Comparison of ENCODE assay signal across 13 cellular contexts in the genomic region with DNA sequence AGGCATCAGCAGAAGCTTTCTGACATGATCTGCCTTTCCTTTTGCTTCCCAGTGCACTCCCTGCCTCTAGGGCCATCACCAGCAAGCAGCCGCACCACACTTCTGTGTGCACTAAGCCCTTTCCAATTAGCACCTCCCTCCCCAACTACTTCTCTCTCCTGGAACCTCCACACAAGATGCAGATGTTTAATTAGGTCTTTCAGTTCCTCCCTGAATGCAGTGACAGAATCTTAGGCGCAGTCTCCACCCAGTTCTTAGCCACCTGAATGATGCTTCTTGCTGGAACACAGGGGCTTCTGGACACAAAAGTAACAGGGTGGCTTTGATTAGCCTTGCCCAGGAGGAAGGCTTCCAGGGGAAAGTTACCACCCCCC. TPM values are rescaled to one million over a fixed set of nuclear protein-coding genes. Genes with fewer than 3 reads are reported as not detected.
A peak's percentile ranks its signal among the peaks of the same experiment; 100 is the strongest.
DNase-seq lines count a peak whose midpoint lies in the region; ATAC-seq, FAIRE-seq and TF ChIP-seq lines count a peak whose summit lies in the region.
"Had no signal": no experiment of that assay in that cellular context is flagged by ENCODE, and none has a peak within 500 bp of the region (broad histone marks: within the 10 kb centered on the region; RNA-seq: fewer than 3 reads in every experiment).

No MANE protein-coding gene starts in this region.

- H3K27ac Mint-ChIP-seq in WTC11 (no peak overlapping the region), natural killer cell (no peak overlapping the region), nephron progenitor cell (no peak overlapping the region)
- H3K27ac Mint-ChIP-seq: activated CD4-positive, alpha-beta memory T cell treated with anti-CD3 and anti-CD28 coated beads, Interleukin-2, amount 10 ng/mL, durations not matched to agents 7 days and 5 days had no signal

- CTCF ChIA-PET in WTC11 (lab: Charles Lee) = interaction anchor here (2.9 kb wide), 1 partner anchor 62 kb away, joined by 14 read pairs; no protein-coding TSS in a partner anchor

- no peak overlapping the region for H3K4me3 Mint-ChIP-seq in WTC11
- no peak overlapping the region for H3K4me3 Mint-ChIP-seq in natural killer cell
- no peak overlapping the region for H3K4me3 Mint-ChIP-seq in nephron progenitor cell
- H3K4me3 Mint-ChIP-seq: activated CD4-positive, alpha-beta memory T cell treated with anti-CD3 and anti-CD28 coated beads, Interleukin-2, amount 10 ng/mL, durations not matched to agents 7 days and 5 days; CD4-positive, alpha-beta memory T cell had no signal

- peak; percentile 88 for FAIRE-seq in GM12891 (lab: Jason Lieb, UNC)
- FAIRE-seq: RCC 7860 had no signal

- no peaks in the 10 kb centered on the region for H3K9me3 ChIP-seq in lower lobe of right lung

- no peak overlapping the region for H3K4me3 ChIP-seq in lower lobe of right lung

- H3K27ac ChIP-seq in lower lobe of right lung = no peak overlapping the region
- H3K27ac ChIP-seq: brain microvascular endothelial cell had no signal

- intact Hi-C loops in natural killer cell (cut with micrococcal nuclease) = no loop called here
- intact Hi-C loops in lower lobe of right lung (cut with DNase I) = no loop called here

- no peaks in the 10 kb centered on the region for H3K27me3 Mint-ChIP-seq in WTC11 (ENCODE audit: low read depth)
- no peaks in the 10 kb centered on the region for H3K27me3 Mint-ChIP-seq in natural killer cell (ENCODE audit: low read depth in 2 of 2)
- H3K27me3 Mint-ChIP-seq in nephron progenitor cell (ENCODE audit: low read depth, poor library complexity) = no peaks in the 10 kb centered on the region
- H3K27me3 Mint-ChIP-seq: activated CD4-positive, alpha-beta memory T cell treated with anti-CD3 and anti-CD28 coated beads, Interleukin-2, amount 10 ng/mL, durations not matched to agents 7 days and 5 days; CD4-positive, alpha-beta memory T cell had no signal

- H3K36me3 Mint-ChIP-seq in WTC11 (peaks cover 5% of the 10 kb centered on the region; the same call in 1 of the 2 replicates), natural killer cell (no peaks in the 10 kb centered on the region), nephron progenitor cell (ENCODE audit: low read depth) (peaks cover 25% of the 10 kb centered on the region)

- H3K9me3 Mint-ChIP-seq in WTC11 (no peaks in the 10 kb centered on the region), natural killer cell (no peaks in the 10 kb centered on the region), nephron progenitor cell (no peaks in the 10 kb centered on the region)
- H3K9me3 Mint-ChIP-seq: activated CD4-positive, alpha-beta memory T cell treated with anti-CD3 and anti-CD28 coated beads, Interleukin-2, amount 10 ng/mL, durations not matched to agents 7 days and 5 days; CD4-positive, alpha-beta memory T cell had no signal

- DNase-seq in GM12891 (ENCODE audit: insufficient read length, low spot score) (no peak), GM20000 (ENCODE audit: low spot score) (peak; percentile 51), WTC11 (ENCODE audit: low spot score) (no peak), natural killer cell (no peak), EL (no peak), nephron progenitor cell (no peak), lower lobe of right lung (no peak)
- DNase-seq: activated CD4-positive, alpha-beta memory T cell treated with anti-CD3 and anti-CD28 coated beads, Interleukin-2, amount 10 ng/mL, durations not matched to agents 7 days and 5 days; brain microvascular endothelial cell; CD4-positive, alpha-beta memory T cell; GOT3 had no signal

- H3K4me1 Mint-ChIP-seq in WTC11 (peaks cover 27% of the 10 kb centered on the region), natural killer cell (peaks cover 32 to 34% of the 10 kb centered on the region in 2 donors), nephron progenitor cell (peaks cover 54% of the 10 kb centered on the region)

- POLR2A ChIA-PET in WTC11 (lab: Charles Lee) = no interaction called here

- H3K4me1 ChIP-seq in lower lobe of right lung = no peaks in the 10 kb centered on the region

- H3K27me3 ChIP-seq in lower lobe of right lung (ENCODE audit: low read depth) = no peaks in the 10 kb centered on the region
- H3K27me3 ChIP-seq: brain microvascular endothelial cell had no signal

- 0 out of 2 replicates have a peak, but pooled peaks have one; percentile 27 for TF ChIP-seq POLR2A in GM12891 (IDR thresholded peaks at IDR 0.05; ENCODE audit: low read depth, low read length)

- ATAC-seq in HG03064 (IDR thresholded peaks at IDR 0.05; ENCODE audit: low read depth, unreplicated experiment) (peak; percentile 61), WTC11 (0 out of 2 replicates have a peak, but pooled peaks have one; percentile 22), natural killer cell (no peak), lower lobe of right lung (no peak)

- no peak for TF ChIP-seq CTCF in GM20000 (IDR thresholded peaks at IDR 0.05; ENCODE audit: extremely low read depth, missing control alignments)
- TF ChIP-seq CTCF in WTC11 (IDR thresholded peaks at IDR 0.05) = no peak
- no peak for TF ChIP-seq CTCF in natural killer cell (IDR thresholded peaks at IDR 0.05)
- TF ChIP-seq CTCF in nephron progenitor cell (IDR thresholded peaks at IDR 0.05) = no peak
- no peak for TF ChIP-seq CTCF in lower lobe of right lung (IDR thresholded peaks at IDR 0.05)

- H3K36me3 ChIP-seq in lower lobe of right lung = peaks cover 7% of the 10 kb centered on the region
- H3K36me3 ChIP-seq: brain microvascular endothelial cell had no signal

TF ChIP-seq in GM12891, 5 proteins besides CTCF, POLR2A, EP300 and RAD21:
- TF ChIP-seq PAX5 (IDR thresholded peaks at IDR 0.05; ENCODE audit: insufficient read depth, low read length, severe bottlenecking) (no peak), TAF1 (IDR thresholded peaks at IDR 0.05; ENCODE audit: low read depth, low read length) (no peak), POLR2AphosphoS5 (IDR thresholded peaks at IDR 0.05; ENCODE audit: low read depth, low read length) (0 out of 2 replicates have a peak, but pooled peaks have one; percentile 36), POU2F2 (IDR thresholded peaks at IDR 0.05; ENCODE audit: low read depth, low read length) (0 out of 2 replicates have a peak, but pooled peaks have one; percentile 47), SPI1 (IDR thresholded peaks at IDR 0.05; ENCODE audit: low read depth, low read length) (peak; percentile 97)

TF ChIP-seq in WTC11, 78 proteins besides CTCF, POLR2A, EP300 and RAD21:
- TF ChIP-seq ZNF138 (CRISPR knock-in tag; conservative IDR thresholded peaks at IDR 0.05) (no peak), SMAD3 (CRISPR knock-in tag; IDR thresholded peaks at IDR 0.05; ENCODE audit: borderline replicate concordance) (no peak), HMGA2 (CRISPR knock-in tag; IDR thresholded peaks at IDR 0.05) (no peak), AFF4 (CRISPR knock-in tag; IDR thresholded peaks at IDR 0.05; ENCODE audit: borderline replicate concordance) (no peak), SP1 (CRISPR knock-in tag; conservative IDR thresholded peaks at IDR 0.05) (no peak), ATF1 (CRISPR knock-in tag; IDR thresholded peaks at IDR 0.05) (no peak)
- TF ChIP-seq, protein P1, sequence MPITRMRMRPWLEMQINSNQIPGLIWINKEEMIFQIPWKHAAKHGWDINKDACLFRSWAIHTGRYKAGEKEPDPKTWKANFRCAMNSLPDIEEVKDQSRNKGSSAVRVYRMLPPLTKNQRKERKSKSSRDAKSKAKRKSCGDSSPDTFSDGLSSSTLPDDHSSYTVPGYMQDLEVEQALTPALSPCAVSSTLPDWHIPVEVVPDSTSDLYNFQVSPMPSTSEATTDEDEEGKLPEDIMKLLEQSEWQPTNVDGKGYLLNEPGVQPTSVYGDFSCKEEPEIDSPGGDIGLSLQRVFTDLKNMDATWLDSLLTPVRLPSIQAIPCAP (CRISPR knock-in tag; IDR thresholded peaks at IDR 0.05) = no peak
- TF ChIP-seq, protein P2, sequence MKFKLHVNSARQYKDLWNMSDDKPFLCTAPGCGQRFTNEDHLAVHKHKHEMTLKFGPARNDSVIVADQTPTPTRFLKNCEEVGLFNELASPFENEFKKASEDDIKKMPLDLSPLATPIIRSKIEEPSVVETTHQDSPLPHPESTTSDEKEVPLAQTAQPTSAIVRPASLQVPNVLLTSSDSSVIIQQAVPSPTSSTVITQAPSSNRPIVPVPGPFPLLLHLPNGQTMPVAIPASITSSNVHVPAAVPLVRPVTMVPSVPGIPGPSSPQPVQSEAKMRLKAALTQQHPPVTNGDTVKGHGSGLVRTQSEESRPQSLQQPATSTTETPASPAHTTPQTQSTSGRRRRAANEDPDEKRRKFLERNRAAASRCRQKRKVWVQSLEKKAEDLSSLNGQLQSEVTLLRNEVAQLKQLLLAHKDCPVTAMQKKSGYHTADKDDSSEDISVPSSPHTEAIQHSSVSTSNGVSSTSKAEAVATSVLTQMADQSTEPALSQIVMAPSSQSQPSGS (CRISPR knock-in tag; IDR thresholded peaks at IDR 0.05; ENCODE audit: borderline replicate concordance, low read depth) = no peak

RNA-seq across cellular contexts. Expression of gene NIN, which starts 32.9 kb away (rescaled TPM):
- 41.6 TPM for polyA plus RNA-seq in GM12891 (2012; ENCODE audit: low read depth, missing spikeins)
- total RNA-seq in WTC11 (2021) (23.8 to 28.8 TPM (median 26.3 TPM) in 3 replicates), natural killer cell (100 to 1,000 TPM in 2 of 3 donors, 10 to 100 TPM in 1; 90.8 to 127 (median 118) TPM), lower lobe of right lung (45.9 TPM)

Comparison
In these comparisons a context has a peak if more than half of its experiments do, and no peak if none do; other contexts are left out.
1. ATAC-seq: peak in HG03064 (single experiment) and WTC11 (single experiment); none in natural killer cell (0 of 3) and lower lobe of right lung (0 of 2).